Comparison of ENCODE assay signal across 25 cellular contexts in the genomic region with DNA sequence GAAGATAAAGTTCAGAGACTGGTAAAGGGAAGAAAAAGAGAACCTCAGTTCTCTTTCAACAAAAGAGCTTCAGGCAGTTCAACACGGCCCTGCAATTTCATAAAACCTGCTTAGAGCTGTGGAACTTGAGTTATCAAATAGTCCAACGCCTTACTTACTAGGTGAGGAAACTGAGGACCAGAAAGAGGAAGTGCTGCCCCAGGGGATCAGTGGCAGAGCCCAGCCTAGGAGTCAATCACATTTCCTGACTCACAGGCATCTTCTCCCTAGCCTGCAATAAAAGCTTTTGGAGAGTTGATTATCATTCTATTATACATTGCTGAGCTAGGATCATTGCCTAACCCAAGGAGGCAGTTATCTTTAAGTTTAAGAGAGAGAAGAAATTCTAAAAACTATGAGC.
"Had no signal": no experiment of that assay in that cellular context is flagged by ENCODE, and none has a peak within 500 bp of the region (broad histone marks: within the 10 kb centered on the region; RNA-seq: fewer than 3 reads in every experiment).

No MANE protein-coding gene starts in this region.

- ATAC-seq: effector memory CD8-positive, alpha-beta T cell; gastrocnemius medialis; left lobe of liver; naive thymus-derived CD8-positive, alpha-beta T cell; psoas muscle; right cardiac atrium; stimulated activated memory B cell treated with anti-CD40 and anti-IgM and Interleukin-4, amounts not matched to agents 10 μg/mL and 1 μg/mL and 100 μg/mL, for 72 hours; stimulated activated naive CD8-positive, alpha-beta T cell treated with anti-CD3 and anti-CD28 coated beads, Interleukin-15, Interleukin-2, amounts not matched to agents 100 U/mL and 50 U/mL, for 24 hours had no signal

- H3K9me3 Mint-ChIP-seq: effector memory CD8-positive, alpha-beta T cell; nephron progenitor cell; stimulated activated memory B cell treated with anti-CD40 and anti-IgM and Interleukin-4, amounts not matched to agents 10 μg/mL and 1 μg/mL and 100 μg/mL, for 72 hours; type B pancreatic cell had no signal

- H3K4me1 ChIP-seq: gastrocnemius medialis, psoas muscle, sigmoid colon, testis, tibial artery had no signal

- H3K4me3 Mint-ChIP-seq: effector memory CD8-positive, alpha-beta T cell; naive thymus-derived CD8-positive, alpha-beta T cell; nephron progenitor cell; stimulated activated memory B cell treated with anti-CD40 and anti-IgM and Interleukin-4, amounts not matched to agents 10 μg/mL and 1 μg/mL and 100 μg/mL, for 72 hours; type B pancreatic cell had no signal

- H3K4me3 ChIP-seq: coronary artery, gastrocnemius medialis, ovary, psoas muscle, sigmoid colon, testis, tibial artery had no signal

- H3K27me3 ChIP-seq: gastrocnemius medialis, ovary, sigmoid colon, testis, tibial artery had no signal

- H3K36me3 Mint-ChIP-seq: naive thymus-derived CD8-positive, alpha-beta T cell; stimulated activated memory B cell treated with anti-CD40 and anti-IgM and Interleukin-4, amounts not matched to agents 10 μg/mL and 1 μg/mL and 100 μg/mL, for 72 hours; type B pancreatic cell had no signal

- H3K27ac ChIP-seq: coronary artery, gastrocnemius medialis, ovary, psoas muscle, sigmoid colon, testis, tibial artery had no signal

- DNase-seq: effector memory CD8-positive, alpha-beta T cell; erythroblast; foreskin fibroblast; gastrocnemius medialis; head of caudate nucleus; kidney; mesendoderm; naive thymus-derived CD8-positive, alpha-beta T cell; nephron progenitor cell; nucleus accumbens; ovary; posterior cingulate gyrus; psoas muscle; right cardiac atrium; sigmoid colon; stimulated activated CD4-positive, alpha-beta T cell treated with anti-CD3 and anti-CD28 coated beads, Interleukin-2, amount 100 ng/mL, for 24 hours; stimulated activated CD4-positive, alpha-beta T cell treated with anti-CD3 and anti-CD28 coated beads, Interleukin-4, amount 100 ng/mL, for 24 hours; stimulated activated naive CD8-positive, alpha-beta T cell treated with anti-CD3 and anti-CD28 coated beads, Interleukin-15, Interleukin-2, amounts not matched to agents 100 U/mL and 50 U/mL, for 24 hours; substantia nigra; testis; tibial artery had no signal

- H3K27ac Mint-ChIP-seq: effector memory CD8-positive, alpha-beta T cell; naive thymus-derived CD8-positive, alpha-beta T cell; nephron progenitor cell; stimulated activated memory B cell treated with anti-CD40 and anti-IgM and Interleukin-4, amounts not matched to agents 10 μg/mL and 1 μg/mL and 100 μg/mL, for 72 hours; type B pancreatic cell had no signal

- H3K36me3 ChIP-seq: gastrocnemius medialis, ovary, sigmoid colon, tibial artery had no signal

- H3K9me3 ChIP-seq: gastrocnemius medialis, ovary, psoas muscle, sigmoid colon, testis, tibial artery had no signal

- H3K4me1 Mint-ChIP-seq: naive thymus-derived CD8-positive, alpha-beta T cell had no signal
